In the genomic region with DNA sequence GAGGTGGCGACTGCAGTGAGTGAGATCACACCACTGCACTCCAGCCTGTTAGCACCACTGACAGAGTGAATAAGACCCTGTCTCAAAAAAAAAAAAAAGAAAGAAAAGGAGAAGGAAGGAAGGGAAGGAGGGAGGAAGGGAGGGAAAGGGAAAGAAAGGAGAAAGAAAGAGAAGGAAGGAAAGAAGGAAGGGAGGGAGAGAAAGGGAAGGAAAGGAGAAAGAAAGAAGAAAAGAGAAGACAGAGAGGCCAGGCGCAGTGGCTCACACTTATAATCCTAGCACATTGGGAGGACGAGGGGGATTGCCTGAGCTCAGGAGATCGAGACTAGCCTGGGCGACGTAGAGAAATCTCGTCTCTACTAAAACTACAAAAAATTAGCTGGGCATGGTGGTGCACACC, we compare ENCODE assay signal across 14 cellular contexts. TPM values are rescaled to one million over a fixed set of nuclear protein-coding genes. Genes with fewer than 3 reads are reported as not detected.
DNase-seq lines count a peak whose midpoint lies in the region; ATAC-seq and TF ChIP-seq lines count a peak whose summit lies in the region.
"Had no signal": no experiment of that assay in that cellular context is flagged by ENCODE, and none has a peak within 500 bp of the region (broad histone marks: within the 10 kb centered on the region; RNA-seq: fewer than 3 reads in every experiment).

No MANE protein-coding gene starts in this region.

- no peak overlapping the region for H3K4me3 ChIP-seq in endodermal cell (ENCODE audit: low read length)
- H3K4me3 ChIP-seq: BLaER1 had no signal

- H3K27ac Mint-ChIP-seq in activated naive CD4-positive, alpha-beta T cell treated with anti-CD3 and anti-CD28 coated beads, Interleukin-2, amount 50 U/mL, for 24 hours, result peak overlapping the region; percentile 35
- H3K27ac Mint-ChIP-seq in endodermal cell, result peak overlapping the region; percentile 75
- H3K27ac Mint-ChIP-seq in progenitor cell of endocrine pancreas, result peak overlapping the region; percentile 69

- H3K4me1 ChIP-seq in endodermal cell (ENCODE audit: control insufficient read depth, insufficient read depth, low read length), result peaks cover 3% of the 10 kb centered on the region

- H3K27ac ChIP-seq in endodermal cell (ENCODE audit: low read depth, low read length), result no peak overlapping the region
- H3K27ac ChIP-seq: BLaER1 had no signal

- ATAC-seq in HG02610 (IDR thresholded peaks at IDR 0.05; ENCODE audit: unreplicated experiment), result no peak
- ATAC-seq: HCT116 had no signal

- peaks cover 72% of the 10 kb centered on the region for H3K4me1 Mint-ChIP-seq in activated naive CD4-positive, alpha-beta T cell treated with anti-CD3 and anti-CD28 coated beads, Interleukin-2, amount 50 U/mL, for 24 hours
- H3K4me1 Mint-ChIP-seq in endodermal cell, result peaks cover 52% of the 10 kb centered on the region
- H3K4me1 Mint-ChIP-seq in progenitor cell of endocrine pancreas (ENCODE audit: low read depth), result peaks cover 10% of the 10 kb centered on the region

- no peaks in the 10 kb centered on the region for H3K9me3 Mint-ChIP-seq in activated naive CD4-positive, alpha-beta T cell treated with anti-CD3 and anti-CD28 coated beads, Interleukin-2, amount 50 U/mL, for 24 hours
- no peaks in the 10 kb centered on the region for H3K9me3 Mint-ChIP-seq in endodermal cell
- H3K9me3 Mint-ChIP-seq in progenitor cell of endocrine pancreas (ENCODE audit: low read depth), result no peaks in the 10 kb centered on the region
- H3K9me3 Mint-ChIP-seq: CD8-positive, alpha-beta memory T cell had no signal

- H3K36me3 ChIP-seq in endodermal cell (ENCODE audit: control insufficient read depth, insufficient read depth, low read length), result peaks cover 38% of the 10 kb centered on the region

- no peaks in the 10 kb centered on the region for H3K27me3 ChIP-seq in endodermal cell (ENCODE audit: control insufficient read depth, insufficient read depth, low read length, poor library complexity, severe bottlenecking)
- H3K27me3 ChIP-seq: BLaER1 had no signal

- no peaks in the 10 kb centered on the region for H3K9me3 ChIP-seq in endodermal cell (ENCODE audit: control insufficient read depth, low read length)
- H3K9me3 ChIP-seq: BLaER1 had no signal

- DNase-seq in activated naive CD4-positive, alpha-beta T cell (lab: John Stamatoyannopoulos, UW), result no peak
- DNase-seq in endodermal cell, result no peak
- no peak for DNase-seq in progenitor cell of endocrine pancreas (ENCODE audit: low spot score, unreplicated experiment)
- DNase-seq in COLO668 (lab: John Stamatoyannopoulos, UW; ENCODE audit: unreplicated experiment), result no peak
- no peak for DNase-seq in COLO829 (ENCODE audit: low spot score)
- DNase-seq: 8988T; AML-193; Calu3; CD8-positive, alpha-beta memory T cell; DMS 273 treated with DMSO at 0.1 percent for 48 hours had no signal

- H3K27me3 Mint-ChIP-seq in activated naive CD4-positive, alpha-beta T cell treated with anti-CD3 and anti-CD28 coated beads, Interleukin-2, amount 50 U/mL, for 24 hours, result no peaks in the 10 kb centered on the region
- no peaks in the 10 kb centered on the region for H3K27me3 Mint-ChIP-seq in endodermal cell (ENCODE audit: insufficient read depth)
- no peaks in the 10 kb centered on the region for H3K27me3 Mint-ChIP-seq in progenitor cell of endocrine pancreas
- H3K27me3 Mint-ChIP-seq: CD8-positive, alpha-beta memory T cell had no signal

- WGBS in endodermal cell (ENCODE audit: insufficient coverage in 1 of 2, insufficient read length in 1 of 2), 2 experiments, result 75 to 82% methylated on average over 6 to 7 of the region's 7 CpGs

- no peak for TF ChIP-seq CTCF in endodermal cell (conservative IDR thresholded peaks at IDR 0.05)
- no peak for TF ChIP-seq CTCF in progenitor cell of endocrine pancreas (IDR thresholded peaks at IDR 0.05; ENCODE audit: unreplicated experiment)

- peaks cover 10% of the 10 kb centered on the region for H3K36me3 Mint-ChIP-seq in activated naive CD4-positive, alpha-beta T cell treated with anti-CD3 and anti-CD28 coated beads, Interleukin-2, amount 50 U/mL, for 24 hours
- H3K36me3 Mint-ChIP-seq in endodermal cell (ENCODE audit: low read depth) (peaks cover 10% of the 10 kb centered on the region), progenitor cell of endocrine pancreas (ENCODE audit: insufficient read depth) (peaks cover 2% of the 10 kb centered on the region)

- H3K9ac ChIP-seq in endodermal cell (ENCODE audit: extremely low read depth, low read length, poor library complexity, severe bottlenecking), result no peak overlapping the region
- H3K9ac ChIP-seq: BLaER1 had no signal

- no peak overlapping the region for H3K4me3 Mint-ChIP-seq in activated naive CD4-positive, alpha-beta T cell treated with anti-CD3 and anti-CD28 coated beads, Interleukin-2, amount 50 U/mL, for 24 hours
- H3K4me3 Mint-ChIP-seq in endodermal cell, result no peak overlapping the region
- no peak overlapping the region for H3K4me3 Mint-ChIP-seq in progenitor cell of endocrine pancreas (ENCODE audit: low read depth)
- H3K4me3 Mint-ChIP-seq: CD8-positive, alpha-beta memory T cell had no signal

RNA-seq across cellular contexts. Expression of gene DCAF5, which starts 13.2 kb away (rescaled TPM):
- total RNA-seq in endodermal cell (10 to 100 TPM; 61.1 to 69.6 TPM), progenitor cell of endocrine pancreas (90.3 and 92.5 TPM in 2 replicates)
- polyA plus RNA-seq in endodermal cell (2013, experiment 1 of 2), result 46.6 TPM
- 43.7 TPM for polyA plus RNA-seq in endodermal cell (2013, experiment 2 of 2)

RNA-seq across cellular contexts. Expression of gene EXD2, which starts 51.6 kb away (rescaled TPM):
- total RNA-seq in endodermal cell (10 to 100 TPM; 26.9 to 27.2 TPM), progenitor cell of endocrine pancreas (40.4 and 44.2 TPM in 2 replicates)
- polyA plus RNA-seq in endodermal cell (2013, experiment 1 of 2), result 22.1 TPM
- polyA plus RNA-seq in endodermal cell (2013, experiment 2 of 2), result 19.6 TPM
